Comparison of ENCODE assay signal across 19 cellular contexts in genomic region chr6:79813143-79813542, GRCh38.
"Had no signal": no experiment of that assay in that cellular context is flagged by ENCODE, and none has a peak within 500 bp of the region (broad histone marks: within the 10 kb centered on the region; RNA-seq: fewer than 3 reads in every experiment).

No MANE protein-coding gene starts in this region.

- FAIRE-seq: colon had no signal

- H3K4me3 ChIP-seq: adrenal gland, body of pancreas, hepatocyte, left ventricle myocardium inferior, lung, skin epidermis, suprapubic skin, tibial artery had no signal

- H3K27ac ChIP-seq: adrenal gland, body of pancreas, hepatocyte, left ventricle myocardium inferior, neutrophil, skin epidermis, suprapubic skin, tibial artery had no signal

- H3K36me3 ChIP-seq: adrenal gland, left ventricle myocardium inferior, neutrophil, suprapubic skin, tibial artery had no signal

- H3K9me3 ChIP-seq: adrenal gland, body of pancreas, left ventricle myocardium inferior, neutrophil, suprapubic skin, tibial artery had no signal

- H3K9me3 Mint-ChIP-seq: activated CD4-positive, alpha-beta memory T cell treated with anti-CD3 and anti-CD28 coated beads for 36 hours; activated CD4-positive, alpha-beta T cell treated with anti-CD3 and anti-CD28 coated beads, Interleukin-2, amount 10 ng/mL, durations not matched to agents 24 days and 14 days; activated naive CD4-positive, alpha-beta T cell treated with anti-CD3 and anti-CD28 coated beads for 36 hours; activated naive CD8-positive, alpha-beta T cell treated with anti-CD3 and anti-CD28 coated beads for 36 hours; activated T-helper 1 cell treated with anti-CD3 and anti-CD28 coated beads, Interleukin-12 subunit alpha, Interleukin-12 subunit beta, Interleukin-2, Interleukin-4 antibody, amounts not matched to agents 30 ng/mL and 10 ng/mL and 1 ng/mL, durations not matched to agents 14 hours and 24 hours and 36 hours; natural killer cell; stimulated activated memory B cell treated with anti-CD40 and anti-IgM and Interleukin-4, amounts not matched to agents 10 μg/mL and 1 μg/mL and 100 μg/mL, for 72 hours; stimulated activated naive CD8-positive, alpha-beta T cell treated with anti-CD3 and anti-CD28 coated beads, Interleukin-15, amount 100 ng/mL, for 72 hours had no signal

- H3K79me2 ChIP-seq: hepatocyte had no signal

- H3K36me3 Mint-ChIP-seq: activated CD4-positive, alpha-beta memory T cell treated with anti-CD3 and anti-CD28 coated beads for 36 hours; activated naive CD8-positive, alpha-beta T cell treated with anti-CD3 and anti-CD28 coated beads for 36 hours; natural killer cell; stimulated activated memory B cell treated with anti-CD40 and anti-IgM and Interleukin-4, amounts not matched to agents 10 μg/mL and 1 μg/mL and 100 μg/mL, for 72 hours had no signal

- H3K4me1 ChIP-seq: adrenal gland, body of pancreas, left ventricle myocardium inferior, tibial artery had no signal

- H3K4me3 Mint-ChIP-seq: activated CD4-positive, alpha-beta memory T cell treated with anti-CD3 and anti-CD28 coated beads for 36 hours; activated CD4-positive, alpha-beta T cell treated with anti-CD3 and anti-CD28 coated beads, Interleukin-2, amount 10 ng/mL, durations not matched to agents 24 days and 14 days; activated naive CD4-positive, alpha-beta T cell treated with anti-CD3 and anti-CD28 coated beads for 36 hours; activated naive CD8-positive, alpha-beta T cell treated with anti-CD3 and anti-CD28 coated beads for 36 hours; activated T-helper 1 cell treated with anti-CD3 and anti-CD28 coated beads, Interleukin-12 subunit alpha, Interleukin-12 subunit beta, Interleukin-2, Interleukin-4 antibody, amounts not matched to agents 30 ng/mL and 10 ng/mL and 1 ng/mL, durations not matched to agents 14 hours and 24 hours and 36 hours; natural killer cell; stimulated activated memory B cell treated with anti-CD40 and anti-IgM and Interleukin-4, amounts not matched to agents 10 μg/mL and 1 μg/mL and 100 μg/mL, for 72 hours; stimulated activated naive CD8-positive, alpha-beta T cell treated with anti-CD3 and anti-CD28 coated beads, Interleukin-15, amount 100 ng/mL, for 72 hours had no signal

- H3K27ac Mint-ChIP-seq: activated CD4-positive, alpha-beta memory T cell treated with anti-CD3 and anti-CD28 coated beads for 36 hours; activated CD4-positive, alpha-beta T cell treated with anti-CD3 and anti-CD28 coated beads, Interleukin-2, amount 10 ng/mL, durations not matched to agents 24 days and 14 days; activated naive CD4-positive, alpha-beta T cell treated with anti-CD3 and anti-CD28 coated beads for 36 hours; activated naive CD8-positive, alpha-beta T cell treated with anti-CD3 and anti-CD28 coated beads for 36 hours; activated T-helper 1 cell treated with anti-CD3 and anti-CD28 coated beads, Interleukin-12 subunit alpha, Interleukin-12 subunit beta, Interleukin-2, Interleukin-4 antibody, amounts not matched to agents 30 ng/mL and 10 ng/mL and 1 ng/mL, durations not matched to agents 14 hours and 24 hours and 36 hours; natural killer cell; progenitor cell of endocrine pancreas; stimulated activated memory B cell treated with anti-CD40 and anti-IgM and Interleukin-4, amounts not matched to agents 10 μg/mL and 1 μg/mL and 100 μg/mL, for 72 hours; stimulated activated naive CD8-positive, alpha-beta T cell treated with anti-CD3 and anti-CD28 coated beads, Interleukin-15, amount 100 ng/mL, for 72 hours had no signal

- H3K4me1 Mint-ChIP-seq: activated CD4-positive, alpha-beta T cell treated with anti-CD3 and anti-CD28 coated beads, Interleukin-2, amount 10 ng/mL, durations not matched to agents 24 days and 14 days; natural killer cell; stimulated activated memory B cell treated with anti-CD40 and anti-IgM and Interleukin-4, amounts not matched to agents 10 μg/mL and 1 μg/mL and 100 μg/mL, for 72 hours had no signal

- H2AFZ ChIP-seq: hepatocyte had no signal

- H3K4me2 ChIP-seq: hepatocyte had no signal

- H3K27me3 ChIP-seq: adrenal gland, body of pancreas, hepatocyte, suprapubic skin, tibial artery had no signal
